ENCODE assay signal across 22 cellular contexts in genomic region chr4:40269133-40269532, GRCh38.
"Had no signal": no experiment of that assay in that cellular context is flagged by ENCODE, and none has a peak within 500 bp of the region (broad histone marks: within the 10 kb centered on the region; RNA-seq: fewer than 3 reads in every experiment).

No MANE protein-coding gene starts in this region.

- DNase-seq: activated CD4-positive, alpha-beta memory T cell treated with anti-CD3 and anti-CD28 coated beads for 36 hours; activated CD4-positive, alpha-beta T cell treated with anti-CD3 and anti-CD28 coated beads, Interleukin-2, amount 10 ng/mL, durations not matched to agents 7 days and 5 days; activated CD4-positive, CD25-positive, alpha-beta regulatory T cell treated with anti-CD3 and anti-CD28 coated beads, Interleukin-2, amount 50 U/mL, for 72 hours; activated CD8-positive, alpha-beta memory T cell treated with anti-CD3 and anti-CD28 coated beads for 24 hours; activated effector memory CD4-positive, alpha-beta T cell treated with anti-CD3 and anti-CD28 coated beads, Interleukin-2, amount 50 U/mL, for 16 hours; activated naive CD4-positive, alpha-beta T cell treated with Interleukin-2 at 50 U/mL for 16 hours; activated T-cell treated with anti-CD3 and anti-CD28 coated beads, Interleukin-2, amount 50 U/mL, for 4 hours; colonic mucosa; NCI-H1092; NCI-H1417 treated with DMSO at 0.1 percent for 48 hours; NCI-H1694; NCI-H2029; NCI-H2107; NCI-H526; NCI-H82; Peyer's patch; Right ventricle myocardium superior; SJCRH30; SK-N-SH; T-helper 1 cell had no signal

- H3K27me3 Mint-ChIP-seq: activated CD4-positive, alpha-beta memory T cell treated with anti-CD3 and anti-CD28 coated beads for 36 hours; activated CD4-positive, alpha-beta T cell treated with anti-CD3 and anti-CD28 coated beads, Interleukin-2, amount 10 ng/mL, durations not matched to agents 7 days and 5 days had no signal

- H3K4me3 Mint-ChIP-seq: activated CD4-positive, alpha-beta memory T cell treated with anti-CD3 and anti-CD28 coated beads for 36 hours; activated CD4-positive, alpha-beta T cell treated with anti-CD3 and anti-CD28 coated beads, Interleukin-2, amount 10 ng/mL, durations not matched to agents 7 days and 5 days; activated T-cell treated with anti-CD3 and anti-CD28 coated beads, Interleukin-2, amount 50 U/mL, for 4 hours; WTC11 had no signal

- H3K9me3 Mint-ChIP-seq: activated CD4-positive, alpha-beta memory T cell treated with anti-CD3 and anti-CD28 coated beads for 36 hours; activated CD4-positive, alpha-beta T cell treated with anti-CD3 and anti-CD28 coated beads, Interleukin-2, amount 10 ng/mL, durations not matched to agents 7 days and 5 days; activated T-cell treated with anti-CD3 and anti-CD28 coated beads, Interleukin-2, amount 50 U/mL, for 4 hours had no signal

- ATAC-seq: activated naive CD4-positive, alpha-beta T cell treated with anti-CD3 and anti-CD28 coated beads, Interleukin-2, amount 50 U/mL, for 72 hours; activated T-cell treated with anti-CD3 and anti-CD28 coated beads, Interleukin-2, amount 50 U/mL, for 4 hours; WTC11 had no signal

- H3K36me3 Mint-ChIP-seq: activated CD4-positive, alpha-beta memory T cell treated with anti-CD3 and anti-CD28 coated beads for 36 hours; WTC11 had no signal

- H3K27ac Mint-ChIP-seq: activated CD4-positive, alpha-beta memory T cell treated with anti-CD3 and anti-CD28 coated beads for 36 hours; activated CD4-positive, alpha-beta T cell treated with anti-CD3 and anti-CD28 coated beads, Interleukin-2, amount 10 ng/mL, durations not matched to agents 7 days and 5 days; activated naive CD4-positive, alpha-beta T cell treated with anti-CD3 and anti-CD28 coated beads, Interleukin-2, amount 50 U/mL, for 72 hours; WTC11 had no signal
